In the genomic region with DNA sequence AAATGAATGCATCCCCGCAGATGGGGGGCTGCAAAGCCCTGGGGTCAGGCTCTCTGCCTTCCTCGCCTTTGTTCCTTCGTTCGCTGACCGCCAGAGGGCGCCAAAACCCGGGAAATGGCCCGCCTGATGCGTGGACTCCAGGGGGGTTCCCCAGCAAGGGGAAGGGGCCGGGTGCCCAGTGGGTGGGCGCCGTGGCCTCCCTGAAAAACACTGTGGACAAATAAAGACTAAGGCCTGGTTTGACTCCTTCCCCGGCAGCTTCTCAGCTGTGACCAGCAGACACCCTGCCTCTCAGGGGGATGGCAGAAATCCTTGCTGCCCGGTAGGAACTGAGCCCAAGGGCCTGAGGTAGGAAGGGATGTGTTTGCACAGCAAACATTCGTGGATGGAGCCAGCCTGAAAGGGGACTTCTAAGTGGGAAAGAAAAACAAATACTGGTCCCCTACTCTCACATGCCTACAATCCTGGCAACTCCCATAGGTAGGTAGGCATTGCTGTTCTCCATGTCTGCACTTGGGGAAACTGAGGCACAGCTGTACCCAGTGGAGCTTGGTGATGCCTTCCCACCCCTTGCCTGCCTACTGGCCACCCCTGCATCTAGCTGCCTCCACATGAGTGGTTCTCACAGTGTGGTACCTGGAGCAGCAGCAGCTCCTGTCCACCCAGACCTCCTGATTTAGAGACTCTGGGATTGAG, we compare ENCODE assay signal across 8 cellular contexts. TPM values are rescaled to one million over a fixed set of nuclear protein-coding genes. Genes with fewer than 3 reads are reported as not detected.
A peak's percentile ranks its signal among the peaks of the same experiment; 100 is the strongest.
DNase-seq lines count a peak whose midpoint lies in the region; ATAC-seq and TF ChIP-seq lines count a peak whose summit lies in the region.

No MANE protein-coding gene starts in this region.

- no peaks in the 10 kb centered on the region for H3K79me2 ChIP-seq in MM.1S (ENCODE audit: low read length)

- intact Hi-C loops in activated CD4-positive, alpha-beta memory T cell treated with anti-CD3 and anti-CD28 coated beads for 36 hours (cut with micrococcal nuclease): loop anchor here (1.0 to 10.0 kb wide), 2 partner anchors 246 to 622 kb away; partner anchors contain the start of gene RPL26L1

- H3K9me3 Mint-ChIP-seq in activated CD4-positive, alpha-beta memory T cell treated with anti-CD3 and anti-CD28 coated beads for 36 hours: no peaks in the 10 kb centered on the region
- no peaks in the 10 kb centered on the region for H3K9me3 Mint-ChIP-seq in naive thymus-derived CD8-positive, alpha-beta T cell

- H2AFZ ChIP-seq in MM.1S (ENCODE audit: low read length): peak overlapping the region; percentile 58

- peak; percentile 78 for DNase-seq in GM10248 (ENCODE audit: extremely low spot score)
- peak; percentile 41 for DNase-seq in MM.1S
- DNase-seq in activated CD4-positive, alpha-beta memory T cell treated with anti-CD3 and anti-CD28 coated beads for 36 hours: peak; percentile 76
- DNase-seq in ecto neural progenitor cell (ENCODE audit: low spot score): peak; percentile 83
- DNase-seq in naive thymus-derived CD8-positive, alpha-beta T cell: peak; percentile 48 to 85 (median 74)
- peak; percentile 57 for DNase-seq in stimulated activated naive CD4-positive, alpha-beta T cell treated with Interleukin-2 at 50 U/mL for 16 hours (lab: John Stamatoyannopoulos, UW)
- DNase-seq in OCI-M2 (lab: John Stamatoyannopoulos, UW; ENCODE audit: unreplicated experiment): no peak

- no peaks in the 10 kb centered on the region for H3K36me3 Mint-ChIP-seq in activated CD4-positive, alpha-beta memory T cell treated with anti-CD3 and anti-CD28 coated beads for 36 hours
- no peaks in the 10 kb centered on the region for H3K36me3 Mint-ChIP-seq in naive thymus-derived CD8-positive, alpha-beta T cell

- TF ChIP-seq CTCF in GM10248 (IDR thresholded peaks at IDR 0.05; ENCODE audit: control extremely low read depth, extremely low read depth, low read depth, missing control alignments): peak; percentile 95
- peak; percentile 93 for TF ChIP-seq CTCF in MM.1S (IDR thresholded peaks at IDR 0.05; ENCODE audit: low read length)

- H3K27me3 ChIP-seq in MM.1S (replicated peaks; ENCODE audit: insufficient read depth, low read length): peaks cover 28% of the 10 kb centered on the region

- CTCF ChIA-PET in GM10248 (lab: Yijun Ruan, JAX): interaction anchor here (0.7 to 7.4 kb wide), 38 partner anchors 8 to 619 kb away, joined by 3 to 282 read pairs (median 4); no protein-coding TSS in a partner anchor
- CTCF ChIA-PET in activated CD4-positive, alpha-beta memory T cell treated with anti-CD3 and anti-CD28 coated beads for 36 hours (lab: Charles Lee): interaction anchor here (0.7 to 11.8 kb wide), 15 partner anchors 11 to 578 kb away, joined by 3 to 393 read pairs (median 5); partner anchors contain the start of gene DUSP1

- H3K27ac ChIP-seq in MM.1S (ENCODE audit: low read length): no peak overlapping the region

- no peak overlapping the region for H3K9ac ChIP-seq in MM.1S (ENCODE audit: low read length)

- POLR2A ChIA-PET in GM10248 (lab: Yijun Ruan, JAX): no interaction called here
- POLR2A ChIA-PET in activated CD4-positive, alpha-beta memory T cell treated with anti-CD3 and anti-CD28 coated beads for 36 hours (lab: Charles Lee): interaction anchor here (0.8 kb wide), 1 partner anchor 59 kb away, joined by 3 read pairs; no protein-coding TSS in a partner anchor
- POLR2A ChIA-PET in naive thymus-derived CD8-positive, alpha-beta T cell (lab: Charles Lee): interaction anchor here (0.9 to 5.7 kb wide), 4 partner anchors 58 to 220 kb away, joined by 3 to 56 read pairs (median 6); partner anchors contain the start of gene DUSP1

- ATAC-seq in naive thymus-derived CD8-positive, alpha-beta T cell: peak; percentile 52 to 68
- no peak for ATAC-seq in HG02610 (IDR thresholded peaks at IDR 0.05; ENCODE audit: unreplicated experiment)

- no peaks in the 10 kb centered on the region for H3K36me3 ChIP-seq in MM.1S (replicated peaks; ENCODE audit: insufficient read depth, low read length)

- no peaks in the 10 kb centered on the region for H3K4me1 ChIP-seq in MM.1S (ENCODE audit: low read length)

- no peak overlapping the region for H3K27ac Mint-ChIP-seq in activated CD4-positive, alpha-beta memory T cell treated with anti-CD3 and anti-CD28 coated beads for 36 hours
- peak overlapping the region in 4 of 10 donors; percentile 25 to 62 (median 37) for H3K27ac Mint-ChIP-seq in naive thymus-derived CD8-positive, alpha-beta T cell

- no peaks in the 10 kb centered on the region for H3K9me3 ChIP-seq in MM.1S (replicated peaks; ENCODE audit: insufficient read depth, low read length)

- H3F3A ChIP-seq in MM.1S (ENCODE audit: insufficient read depth, low read length): no peaks in the 10 kb centered on the region

- no peak overlapping the region for H3K4me3 ChIP-seq in MM.1S (ENCODE audit: low read length)

- no peaks in the 10 kb centered on the region for H4K20me1 ChIP-seq in MM.1S (ENCODE audit: insufficient read depth, low read length)

- H3K9me2 ChIP-seq in MM.1S (replicated peaks; ENCODE audit: insufficient read depth, low read length): no peaks in the 10 kb centered on the region

- peaks cover 9% of the 10 kb centered on the region for H3K27me3 Mint-ChIP-seq in activated CD4-positive, alpha-beta memory T cell treated with anti-CD3 and anti-CD28 coated beads for 36 hours
- peaks cover 13 to 16% (median 14%) of the 10 kb centered on the region in 5 donors for H3K27me3 Mint-ChIP-seq in naive thymus-derived CD8-positive, alpha-beta T cell

- H3K4me3 Mint-ChIP-seq in activated CD4-positive, alpha-beta memory T cell treated with anti-CD3 and anti-CD28 coated beads for 36 hours: peak overlapping the region; percentile 8
- peak overlapping the region in 1 of 10 donors; percentile 36 for H3K4me3 Mint-ChIP-seq in naive thymus-derived CD8-positive, alpha-beta T cell

- H3K4me1 Mint-ChIP-seq in activated CD4-positive, alpha-beta memory T cell treated with anti-CD3 and anti-CD28 coated beads for 36 hours (ENCODE audit: low read depth): no peaks in the 10 kb centered on the region
- peaks cover 4 to 12% (median 7%) of the 10 kb centered on the region in 4 donors for H3K4me1 Mint-ChIP-seq in naive thymus-derived CD8-positive, alpha-beta T cell

- peak overlapping the region; percentile 68 for H3K4me2 ChIP-seq in MM.1S (ENCODE audit: low read depth, low read length)

RNA-seq across cellular contexts. Expression of gene DUSP1, which starts 57.7 kb away (rescaled TPM):
- total RNA-seq in activated CD4-positive, alpha-beta memory T cell treated with anti-CD3 and anti-CD28 coated beads for 36 hours: 10 to 100 TPM; 10.6 to 10.7 TPM
- 10 to 100 TPM; 23.5 to 24.1 TPM for total RNA-seq in naive thymus-derived CD8-positive, alpha-beta T cell
- polyA plus RNA-seq in naive thymus-derived CD8-positive, alpha-beta T cell: 100 to 1,000 TPM; 102 to 660 (median 258) TPM
